In the genomic region with DNA sequence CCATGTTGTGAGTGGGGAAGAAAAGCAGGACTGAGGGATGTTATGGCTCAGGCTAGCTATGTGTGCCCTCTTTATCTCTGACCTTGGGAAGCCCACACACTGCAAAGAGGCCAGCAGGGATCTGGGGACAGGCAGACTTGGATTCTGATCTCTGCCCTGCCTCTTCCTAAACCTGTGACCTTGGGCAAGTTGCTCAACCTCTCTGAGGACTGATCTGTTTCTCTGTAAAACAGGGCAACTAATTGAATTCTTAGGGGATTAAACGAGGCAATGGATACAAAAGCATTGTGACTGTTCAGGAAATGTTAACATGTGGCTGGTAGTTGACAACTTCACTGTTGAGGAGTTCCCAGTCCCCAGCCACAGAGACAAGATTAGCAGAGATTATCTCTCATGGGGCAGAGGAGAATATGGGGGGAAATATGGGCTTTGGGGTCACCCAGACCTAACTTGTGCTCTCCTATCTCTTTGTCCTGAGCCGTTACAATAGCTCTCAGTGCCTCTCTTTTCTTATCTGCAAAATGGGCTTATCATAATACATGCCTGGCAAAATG, we compare ENCODE assay signal across 17 cellular contexts.
A peak's percentile ranks its signal among the peaks of the same experiment; 100 is the strongest.
DNase-seq lines count a peak whose midpoint lies in the region; ATAC-seq, FAIRE-seq and TF ChIP-seq lines count a peak whose summit lies in the region.
"Had no signal": no experiment of that assay in that cellular context is flagged by ENCODE, and none has a peak within 500 bp of the region (broad histone marks: within the 10 kb centered on the region; RNA-seq: fewer than 3 reads in every experiment).

No MANE protein-coding gene starts in this region.

- H3K4me1 ChIP-seq in left ventricle myocardium inferior: peaks cover 73% of the 10 kb centered on the region
- peaks cover 22% of the 10 kb centered on the region for H3K4me1 ChIP-seq in astrocyte (ENCODE audit: insufficient read depth, low read length)
- peaks cover 27 to 39% (median 35%) of the 10 kb centered on the region in 4 donors for H3K4me1 ChIP-seq in liver (ENCODE audit: control insufficient read depth in 4 of 4, insufficient read depth in 4 of 4, low read length in 3 of 4)
- peaks cover 19% of the 10 kb centered on the region for H3K4me1 ChIP-seq in PC-3 (ENCODE audit: insufficient read depth, low read length)

- H3K4me1 Mint-ChIP-seq in astrocyte (ENCODE audit: low read depth, unreplicated experiment): peaks cover 30% of the 10 kb centered on the region
- H3K4me1 Mint-ChIP-seq in activated CD4-positive, alpha-beta memory T cell treated with anti-CD3 and anti-CD28 coated beads, Interleukin-2, amount 10 ng/mL, durations not matched to agents 7 days and 5 days: no peaks in the 10 kb centered on the region
- peaks cover 0 to 5% of the 10 kb centered on the region in 2 donors for H3K4me1 Mint-ChIP-seq in effector memory CD8-positive, alpha-beta T cell (ENCODE audit: low read depth in 2 of 2)

- no peak overlapping the region for H2AFZ ChIP-seq in astrocyte (ENCODE audit: low read depth, low read length)
- H2AFZ ChIP-seq in PC-3 (ENCODE audit: low read length): no peak overlapping the region
- H2AFZ ChIP-seq: GM23338, PC-9 had no signal

- H3K79me2 ChIP-seq in astrocyte (ENCODE audit: insufficient read depth, low read length): no peaks in the 10 kb centered on the region
- H3K79me2 ChIP-seq in PC-3 (ENCODE audit: low read length): no peaks in the 10 kb centered on the region

- CTCF ChIA-PET in activated CD4-positive, alpha-beta memory T cell treated with anti-CD3 and anti-CD28 coated beads, Interleukin-2, amount 10 ng/mL, durations not matched to agents 7 days and 5 days (lab: Charles Lee): no interaction called here
- CTCF ChIA-PET in PC-3 (lab: Charles Lee): no interaction called here

- H3K4me3 Mint-ChIP-seq in astrocyte (ENCODE audit: unreplicated experiment): no peak overlapping the region
- no peak overlapping the region for H3K4me3 Mint-ChIP-seq in activated CD4-positive, alpha-beta memory T cell treated with anti-CD3 and anti-CD28 coated beads, Interleukin-2, amount 10 ng/mL, durations not matched to agents 7 days and 5 days
- no peak overlapping the region for H3K4me3 Mint-ChIP-seq in effector memory CD8-positive, alpha-beta T cell
- H3K4me3 Mint-ChIP-seq: GM23338 had no signal

- TF ChIP-seq CTCF in left ventricle myocardium inferior (IDR thresholded peaks at IDR 0.05; ENCODE audit: borderline replicate concordance): no peak
- TF ChIP-seq CTCF in astrocyte (IDR thresholded peaks at IDR 0.05; ENCODE audit: insufficient read depth, low read depth, low read length): no peak
- no peak for TF ChIP-seq CTCF in liver (IDR thresholded peaks at IDR 0.05; ENCODE audit: low read depth, low read length, missing input control)
- no peak for TF ChIP-seq CTCF in PC-3 (conservative IDR thresholded peaks at IDR 0.05; ENCODE audit: low read depth, low read length)

- H3F3A ChIP-seq in PC-3 (ENCODE audit: low read length, unreplicated experiment): no peaks in the 10 kb centered on the region

- H3K9me3 Mint-ChIP-seq in astrocyte (ENCODE audit: unreplicated experiment): no peaks in the 10 kb centered on the region
- H3K9me3 Mint-ChIP-seq in activated CD4-positive, alpha-beta memory T cell treated with anti-CD3 and anti-CD28 coated beads, Interleukin-2, amount 10 ng/mL, durations not matched to agents 7 days and 5 days: no peaks in the 10 kb centered on the region
- H3K9me3 Mint-ChIP-seq in effector memory CD8-positive, alpha-beta T cell: no peaks in the 10 kb centered on the region
- H3K9me3 Mint-ChIP-seq: GM23338 had no signal

- DNase-seq in left ventricle myocardium inferior: no peak
- DNase-seq in left ventricle myocardium superior: no peak
- DNase-seq in astrocyte (ENCODE audit: low read depth): no peak
- no peak for DNase-seq in DMS53 treated with DMSO at 0.1 percent for 48 hours (lab: John Stamatoyannopoulos, UW; ENCODE audit: unreplicated experiment)
- DNase-seq in activated CD4-positive, alpha-beta memory T cell treated with anti-CD3 and anti-CD28 coated beads, Interleukin-2, amount 10 ng/mL, durations not matched to agents 7 days and 5 days: no peak
- no peak for DNase-seq in PC-3
- no peak for DNase-seq in effector memory CD8-positive, alpha-beta T cell
- DNase-seq: C1 segment of cervical spinal cord, GDM1, KBM-7, NCI-H1417 treated with DMSO at 0.1 percent for 48 hours, NCI-H1930, NCI-H446, PC-9 had no signal

- H4K20me1 ChIP-seq in astrocyte (ENCODE audit: insufficient read depth, low read length) (no peaks in the 10 kb centered on the region), PC-3 (ENCODE audit: low read length) (no peaks in the 10 kb centered on the region)

- H3K4me2 ChIP-seq in astrocyte (ENCODE audit: low read length) (no peak overlapping the region), PC-3 (ENCODE audit: low read length) (no peak overlapping the region)
- H3K4me2 ChIP-seq: GM23338, PC-9 had no signal

- intact Hi-C loops in left ventricle myocardium inferior (cut with micrococcal nuclease) (no loop called here), left ventricle myocardium superior (cut with micrococcal nuclease) (loop anchor here (10.0 kb wide), 1 partner anchor 206 kb away; the partner anchor contains the start of gene INHBB), PC-3 (cut with micrococcal nuclease) (no loop called here)

- H3K27ac ChIP-seq in left ventricle myocardium inferior (replicated peaks) (peak overlapping the region; percentile 72), astrocyte (ENCODE audit: low read depth, low read length) (no peak overlapping the region), liver (ENCODE audit: low read depth in 1 of 2, low read length in 2 of 2) (peak overlapping the region; percentile 7 to 64), PC-3 (ENCODE audit: low read length) (no peak overlapping the region)
- H3K27ac ChIP-seq: PC-9 had no signal

- no peaks in the 10 kb centered on the region for H3K36me3 Mint-ChIP-seq in astrocyte (ENCODE audit: low read depth, unreplicated experiment)
- H3K36me3 Mint-ChIP-seq in activated CD4-positive, alpha-beta memory T cell treated with anti-CD3 and anti-CD28 coated beads, Interleukin-2, amount 10 ng/mL, durations not matched to agents 7 days and 5 days (ENCODE audit: low read depth): no peaks in the 10 kb centered on the region
- H3K36me3 Mint-ChIP-seq in effector memory CD8-positive, alpha-beta T cell (ENCODE audit: insufficient read depth): no peaks in the 10 kb centered on the region

- ATAC-seq in left ventricle myocardium superior (no peak), PC-3 (no peak)
- ATAC-seq in effector memory CD8-positive, alpha-beta T cell (replicated peaks): no peak
- ATAC-seq: GM23338 had no signal

- H3K4me3 ChIP-seq in left ventricle myocardium inferior (no peak overlapping the region), astrocyte (ENCODE audit: insufficient read depth, low read depth, low read length) (no peak overlapping the region), liver (ENCODE audit: low read depth in 1 of 3, low read length in 3 of 3) (no peak overlapping the region), PC-3 (ENCODE audit: low read length) (no peak overlapping the region)
- H3K4me3 ChIP-seq: GM23338, PC-9 had no signal

- H3K9me3 ChIP-seq in left ventricle myocardium inferior (replicated peaks) (no peaks in the 10 kb centered on the region), astrocyte (ENCODE audit: insufficient read depth, low read depth, low read length) (no peaks in the 10 kb centered on the region), liver (ENCODE audit: control insufficient read depth in 4 of 4, low read length in 3 of 4) (no peaks in the 10 kb centered on the region), PC-3 (ENCODE audit: low read length) (no peaks in the 10 kb centered on the region)

- H3K9ac ChIP-seq in astrocyte (ENCODE audit: low read length): no peak overlapping the region
- H3K9ac ChIP-seq in liver (ENCODE audit: low read depth in 1 of 2, low read length in 2 of 2): no peak overlapping the region
- H3K9ac ChIP-seq in PC-3 (ENCODE audit: low read length): no peak overlapping the region

- peak in 1 of 2 donors; percentile 10 for TF ChIP-seq RAD21 in liver (IDR thresholded peaks at IDR 0.05)

- H3K9me2 ChIP-seq in PC-3 (replicated peaks; ENCODE audit: low read length): no peaks in the 10 kb centered on the region

- no TSS peak for BruUV-seq in PC-3 (replicated peaks; lab: Mats Ljungman, UMichigan)

- FAIRE-seq in astrocyte (lab: Jason Lieb, UNC): no peak
- FAIRE-seq: GM12891 had no signal

- 46% methylated on average over 2 of the region's 2 CpGs for WGBS in liver

- H3K27me3 ChIP-seq in left ventricle myocardium inferior (ENCODE audit: low read depth) (no peaks in the 10 kb centered on the region), astrocyte (ENCODE audit: insufficient read depth, low read length) (peaks cover 30% of the 10 kb centered on the region), liver (ENCODE audit: control insufficient read depth in 4 of 4, insufficient read depth in 4 of 4, low read length in 3 of 4) (no peaks in the 10 kb centered on the region), PC-3 (ENCODE audit: low read length) (no peaks in the 10 kb centered on the region)

- H3K36me3 ChIP-seq in left ventricle myocardium inferior (no peaks in the 10 kb centered on the region), astrocyte (ENCODE audit: insufficient read depth, low read length) (no peaks in the 10 kb centered on the region), liver (ENCODE audit: control insufficient read depth in 4 of 4, insufficient read depth in 3 of 4, low read depth in 1 of 4, low read length in 3 of 4) (no peaks in the 10 kb centered on the region), PC-3 (ENCODE audit: low read depth, low read length) (no peaks in the 10 kb centered on the region)

- peak overlapping the region; percentile 60 for H3K27ac Mint-ChIP-seq in astrocyte (ENCODE audit: unreplicated experiment)
- no peak overlapping the region for H3K27ac Mint-ChIP-seq in activated CD4-positive, alpha-beta memory T cell treated with anti-CD3 and anti-CD28 coated beads, Interleukin-2, amount 10 ng/mL, durations not matched to agents 7 days and 5 days
- no peak overlapping the region for H3K27ac Mint-ChIP-seq in effector memory CD8-positive, alpha-beta T cell
- H3K27ac Mint-ChIP-seq: GM23338 had no signal

- POLR2A ChIA-PET in activated CD4-positive, alpha-beta memory T cell treated with anti-CD3 and anti-CD28 coated beads, Interleukin-2, amount 10 ng/mL, durations not matched to agents 7 days and 5 days (lab: Charles Lee): no interaction called here
- POLR2A ChIA-PET in PC-3 (lab: Charles Lee; ENCODE audit: unreplicated experiment): no interaction called here

- H3K27me3 Mint-ChIP-seq in astrocyte (ENCODE audit: low read depth, unreplicated experiment): peaks cover 35% of the 10 kb centered on the region
- peaks cover 16% of the 10 kb centered on the region for H3K27me3 Mint-ChIP-seq in activated CD4-positive, alpha-beta memory T cell treated with anti-CD3 and anti-CD28 coated beads, Interleukin-2, amount 10 ng/mL, durations not matched to agents 7 days and 5 days
- H3K27me3 Mint-ChIP-seq in effector memory CD8-positive, alpha-beta T cell: peaks cover 16 to 58% of the 10 kb centered on the region in 2 donors

TF ChIP-seq in liver, 16 proteins besides CTCF, POLR2A, EP300 and RAD21 (continues in another document):
- TF ChIP-seq ATF3 (IDR thresholded peaks at IDR 0.05): no peak
- peak in 1 of 2 donors; percentile 68 for TF ChIP-seq JUND (IDR thresholded peaks at IDR 0.05)

Comparison
In these comparisons a context has a peak if more than half of its experiments do, and no peak if none do; other contexts are left out.
1. H3K27ac ChIP-seq: peak in left ventricle myocardium inferior (single experiment) and liver (2 of 2); none in astrocyte (single experiment) and PC-3 (single experiment).